9 cellular contexts compared by ENCODE assay signal in genomic region chr11:124717421-124717785, GRCh38. TPM values are rescaled to one million over a fixed set of nuclear protein-coding genes. Genes with fewer than 3 reads are reported as not detected.
DNase-seq lines count a peak whose midpoint lies in the region; ATAC-seq, FAIRE-seq and TF ChIP-seq lines count a peak whose summit lies in the region.
"Had no signal": no experiment of that assay in that cellular context is flagged by ENCODE, and none has a peak within 500 bp of the region (broad histone marks: within the 10 kb centered on the region; RNA-seq: fewer than 3 reads in every experiment).

No MANE protein-coding gene starts in this region.

- no peaks in the 10 kb centered on the region for H3K36me3 ChIP-seq in thymus (ENCODE audit: control insufficient read depth, insufficient read depth)

- peaks cover 15% of the 10 kb centered on the region for H3K4me1 Mint-ChIP-seq in activated CD8-positive, alpha-beta T cell treated with anti-CD3 and anti-CD28 coated beads for 36 hours (ENCODE audit: low read depth)
- H3K4me1 Mint-ChIP-seq in activated CD8-positive, alpha-beta T cell treated with anti-CD3 and anti-CD28 coated beads, Interleukin-2, amount 10 ng/mL, durations not matched to agents 7 days and 5 days (ENCODE audit: low read depth) = peaks cover 16% of the 10 kb centered on the region
- peaks cover 24% of the 10 kb centered on the region for H3K4me1 Mint-ChIP-seq in activated B cell treated with CpG ODN at 0.5 μM for 24 hours

- POLR2A ChIA-PET in activated CD8-positive, alpha-beta T cell treated with anti-CD3 and anti-CD28 coated beads for 36 hours (lab: Charles Lee) = no interaction called here
- POLR2A ChIA-PET in activated CD8-positive, alpha-beta T cell treated with anti-CD3 and anti-CD28 coated beads, Interleukin-2, amount 10 ng/mL, durations not matched to agents 7 days and 5 days (lab: Charles Lee) = no interaction called here
- POLR2A ChIA-PET in activated B cell treated with CpG ODN at 0.5 μM for 24 hours (lab: Charles Lee) = no interaction called here

- CTCF ChIA-PET in activated CD8-positive, alpha-beta T cell treated with anti-CD3 and anti-CD28 coated beads for 36 hours (lab: Charles Lee) = interaction anchor here (0.6 kb wide), 1 partner anchor 45 kb away, joined by 3 read pairs; no protein-coding TSS in a partner anchor
- CTCF ChIA-PET in activated CD8-positive, alpha-beta T cell treated with anti-CD3 and anti-CD28 coated beads, Interleukin-2, amount 10 ng/mL, durations not matched to agents 7 days and 5 days (lab: Charles Lee) = interaction anchor here (0.8 to 1.5 kb wide), 4 partner anchors 28 to 646 kb away, joined by 3 to 4 read pairs (median 4); no protein-coding TSS in a partner anchor
- CTCF ChIA-PET in activated B cell treated with CpG ODN at 0.5 μM for 24 hours (lab: Charles Lee) = interaction anchor here (1.4 kb wide), 1 partner anchor 48 kb away, joined by 5 read pairs; no protein-coding TSS in a partner anchor

- H3K27ac ChIP-seq in thymus (ENCODE audit: low read depth) = no peak overlapping the region
- H3K27ac ChIP-seq: C4-2B had no signal

- intact Hi-C loops in activated CD8-positive, alpha-beta T cell treated with anti-CD3 and anti-CD28 coated beads for 36 hours (cut with micrococcal nuclease) = no loop called here
- intact Hi-C loops in activated B cell treated with CpG ODN at 0.5 μM for 24 hours (cut with micrococcal nuclease) = no loop called here

- no peak for DNase-seq in activated CD8-positive, alpha-beta T cell treated with anti-CD3 and anti-CD28 coated beads for 36 hours
- no peak for DNase-seq in activated CD8-positive, alpha-beta T cell treated with anti-CD3 and anti-CD28 coated beads, Interleukin-2, amount 10 ng/mL, durations not matched to agents 7 days and 5 days
- DNase-seq in activated B cell treated with CpG ODN at 0.5 μM for 24 hours = no peak
- peak; percentile 11 for DNase-seq in iris pigment epithelial cell (ENCODE audit: low read depth)
- no peak for DNase-seq in GM19239 (ENCODE audit: insufficient read length, low spot score)

- TF ChIP-seq CTCF in activated CD8-positive, alpha-beta T cell treated with anti-CD3 and anti-CD28 coated beads for 36 hours (IDR thresholded peaks at IDR 0.05) = no peak
- no peak for TF ChIP-seq CTCF in activated B cell treated with CpG ODN at 0.5 μM for 24 hours (IDR thresholded peaks at IDR 0.05)

- no peaks in the 10 kb centered on the region for H3K9me3 ChIP-seq in thymus (ENCODE audit: control insufficient read depth)

- 63% methylated on average over 7 of the region's 7 CpGs for WGBS in thymus

- ATAC-seq in activated CD8-positive, alpha-beta T cell treated with anti-CD3 and anti-CD28 coated beads for 36 hours = no peak
- no peak for ATAC-seq in activated CD8-positive, alpha-beta T cell treated with anti-CD3 and anti-CD28 coated beads, Interleukin-2, amount 10 ng/mL, durations not matched to agents 7 days and 5 days
- ATAC-seq in activated B cell treated with CpG ODN at 0.5 μM for 24 hours (ENCODE audit: low read depth) = no peak
- no peak for ATAC-seq in HG03045 (IDR thresholded peaks at IDR 0.05; ENCODE audit: unreplicated experiment)
- no peak for ATAC-seq in GM19035 (IDR thresholded peaks at IDR 0.05; ENCODE audit: unreplicated experiment)

- peaks cover 10% of the 10 kb centered on the region for H3K4me1 ChIP-seq in thymus (ENCODE audit: control insufficient read depth, insufficient read depth, low read length)

- peaks cover 44% of the 10 kb centered on the region for H3K27me3 Mint-ChIP-seq in activated CD8-positive, alpha-beta T cell treated with anti-CD3 and anti-CD28 coated beads for 36 hours
- peaks cover 66% of the 10 kb centered on the region for H3K27me3 Mint-ChIP-seq in activated CD8-positive, alpha-beta T cell treated with anti-CD3 and anti-CD28 coated beads, Interleukin-2, amount 10 ng/mL, durations not matched to agents 7 days and 5 days (ENCODE audit: low read depth)
- H3K27me3 Mint-ChIP-seq in activated B cell treated with CpG ODN at 0.5 μM for 24 hours = peaks cover 40% of the 10 kb centered on the region

- H3K27me3 ChIP-seq in thymus (ENCODE audit: control insufficient read depth, insufficient read depth) = peaks cover 16% of the 10 kb centered on the region

- no peak for FAIRE-seq in GM19239 (lab: Jason Lieb, UNC)

- H3K36me3 Mint-ChIP-seq in activated CD8-positive, alpha-beta T cell treated with anti-CD3 and anti-CD28 coated beads for 36 hours (ENCODE audit: low read depth) = no peaks in the 10 kb centered on the region
- H3K36me3 Mint-ChIP-seq in activated CD8-positive, alpha-beta T cell treated with anti-CD3 and anti-CD28 coated beads, Interleukin-2, amount 10 ng/mL, durations not matched to agents 7 days and 5 days (ENCODE audit: low read depth) = no peaks in the 10 kb centered on the region
- H3K36me3 Mint-ChIP-seq in activated B cell treated with CpG ODN at 0.5 μM for 24 hours (ENCODE audit: low read depth) = no peaks in the 10 kb centered on the region

- H3K4me3 ChIP-seq in thymus (ENCODE audit: low read length) = peak overlapping the region; percentile 37

- H3K4me3 Mint-ChIP-seq in activated CD8-positive, alpha-beta T cell treated with anti-CD3 and anti-CD28 coated beads for 36 hours = peak overlapping the region; percentile 50
- H3K4me3 Mint-ChIP-seq in activated CD8-positive, alpha-beta T cell treated with anti-CD3 and anti-CD28 coated beads, Interleukin-2, amount 10 ng/mL, durations not matched to agents 7 days and 5 days = no peak overlapping the region
- peak overlapping the region; percentile 60 for H3K4me3 Mint-ChIP-seq in activated B cell treated with CpG ODN at 0.5 μM for 24 hours

- no peak overlapping the region for H3K27ac Mint-ChIP-seq in activated CD8-positive, alpha-beta T cell treated with anti-CD3 and anti-CD28 coated beads for 36 hours
- no peak overlapping the region for H3K27ac Mint-ChIP-seq in activated CD8-positive, alpha-beta T cell treated with anti-CD3 and anti-CD28 coated beads, Interleukin-2, amount 10 ng/mL, durations not matched to agents 7 days and 5 days
- no peak overlapping the region for H3K27ac Mint-ChIP-seq in activated B cell treated with CpG ODN at 0.5 μM for 24 hours

- H3K9me3 Mint-ChIP-seq in activated CD8-positive, alpha-beta T cell treated with anti-CD3 and anti-CD28 coated beads for 36 hours = no peaks in the 10 kb centered on the region
- no peaks in the 10 kb centered on the region for H3K9me3 Mint-ChIP-seq in activated CD8-positive, alpha-beta T cell treated with anti-CD3 and anti-CD28 coated beads, Interleukin-2, amount 10 ng/mL, durations not matched to agents 7 days and 5 days (ENCODE audit: insufficient read depth)
- no peaks in the 10 kb centered on the region for H3K9me3 Mint-ChIP-seq in activated B cell treated with CpG ODN at 0.5 μM for 24 hours

RNA-seq across cellular contexts. Expression of gene NRGN, which starts 22.3 kb away (rescaled TPM):
- total RNA-seq in activated CD8-positive, alpha-beta T cell treated with anti-CD3 and anti-CD28 coated beads for 36 hours = 1 to 10 TPM; 5.7 to 6.4 TPM
- 1 to 10 TPM; 5.7 to 6.1 TPM for total RNA-seq in activated CD8-positive, alpha-beta T cell treated with anti-CD3 and anti-CD28 coated beads, Interleukin-2, amount 10 ng/mL, durations not matched to agents 7 days and 5 days
- 0.69 and 1.0 TPM in 2 replicates for total RNA-seq in activated B cell treated with CpG ODN at 0.5 μM for 24 hours
- polyA plus RNA-seq in thymus = 4.5 TPM

RNA-seq across cellular contexts. Expression of gene VSIG2, which starts 34.7 kb away (rescaled TPM):
- under 1 TPM in 1 of 2 experiments, not detected in 1; 0.32 TPM for total RNA-seq in activated CD8-positive, alpha-beta T cell treated with anti-CD3 and anti-CD28 coated beads for 36 hours
- total RNA-seq in activated CD8-positive, alpha-beta T cell treated with anti-CD3 and anti-CD28 coated beads, Interleukin-2, amount 10 ng/mL, durations not matched to agents 7 days and 5 days = not detected
- 0.20 TPM in 2 replicates for total RNA-seq in activated B cell treated with CpG ODN at 0.5 μM for 24 hours
- 0.80 TPM for polyA plus RNA-seq in thymus

RNA-seq across cellular contexts. Expression of gene SPA17, which starts 43.7 kb away (rescaled TPM):
- total RNA-seq in activated CD8-positive, alpha-beta T cell treated with anti-CD3 and anti-CD28 coated beads for 36 hours = 1 to 10 TPM; 3.1 to 3.6 TPM
- 1 to 10 TPM; 2.6 TPM for total RNA-seq in activated CD8-positive, alpha-beta T cell treated with anti-CD3 and anti-CD28 coated beads, Interleukin-2, amount 10 ng/mL, durations not matched to agents 7 days and 5 days
- total RNA-seq in activated B cell treated with CpG ODN at 0.5 μM for 24 hours = 1.2 and 1.6 TPM in 2 replicates
- 11.4 TPM for polyA plus RNA-seq in thymus

RNA-seq across cellular contexts. Expression of gene SIAE, which starts 43.9 kb away (rescaled TPM):
- total RNA-seq in activated CD8-positive, alpha-beta T cell treated with anti-CD3 and anti-CD28 coated beads for 36 hours = 1 to 10 TPM; 5.0 to 6.2 TPM
- 1 to 10 TPM; 4.8 to 5.7 TPM for total RNA-seq in activated CD8-positive, alpha-beta T cell treated with anti-CD3 and anti-CD28 coated beads, Interleukin-2, amount 10 ng/mL, durations not matched to agents 7 days and 5 days
- total RNA-seq in activated B cell treated with CpG ODN at 0.5 μM for 24 hours = 2.6 and 3.4 TPM in 2 replicates
- 13.4 TPM for polyA plus RNA-seq in thymus

RNA-seq across cellular contexts. Expression of gene ESAM, which starts 44.7 kb away (rescaled TPM):
- under 1 TPM; 0.60 to 0.65 TPM for total RNA-seq in activated CD8-positive, alpha-beta T cell treated with anti-CD3 and anti-CD28 coated beads for 36 hours
- total RNA-seq in activated CD8-positive, alpha-beta T cell treated with anti-CD3 and anti-CD28 coated beads, Interleukin-2, amount 10 ng/mL, durations not matched to agents 7 days and 5 days = under 1 TPM; 0.50 to 0.55 TPM
- total RNA-seq in activated B cell treated with CpG ODN at 0.5 μM for 24 hours = 2.3 and 4.0 TPM in 2 replicates
- polyA plus RNA-seq in thymus = 21.7 TPM
